In the genomic region with DNA sequence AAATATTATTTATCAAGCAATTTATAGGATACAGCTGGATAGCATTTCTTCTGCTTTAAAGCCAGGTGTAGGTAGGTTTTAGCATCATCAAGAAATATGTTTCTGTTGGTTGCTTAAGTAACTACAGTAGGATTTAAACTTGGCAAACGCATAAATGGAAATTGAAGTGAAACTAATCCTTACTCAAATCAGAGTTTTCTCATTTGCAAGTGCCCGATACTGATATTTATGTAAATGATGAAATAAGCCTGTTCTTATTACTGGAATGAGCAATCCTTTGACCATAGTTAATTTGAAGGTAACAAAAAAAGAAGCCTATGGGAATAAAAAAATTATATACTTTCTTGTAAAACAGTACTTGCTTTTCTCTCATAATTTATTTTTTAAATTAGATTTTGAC, we compare ENCODE assay signal across 20 cellular contexts. TPM values are rescaled to one million over a fixed set of nuclear protein-coding genes. Genes with fewer than 3 reads are reported as not detected.
"Had no signal": no experiment of that assay in that cellular context is flagged by ENCODE, and none has a peak within 500 bp of the region (broad histone marks: within the 10 kb centered on the region; RNA-seq: fewer than 3 reads in every experiment).

No MANE protein-coding gene starts in this region.

- H3K36me3 ChIP-seq: pancreas had no signal

- H3K4me3 ChIP-seq: dorsolateral prefrontal cortex, heart left ventricle, pancreas had no signal

- DNase-seq: dorsolateral prefrontal cortex; effector CD8-positive, alpha-beta T cell; foreskin melanocyte; heart left ventricle; hippocampal formation; mesendoderm; naive B cell; occipital lobe; pancreas; right cardiac atrium; small intestine; stimulated activated CD4-positive, alpha-beta T cell treated with anti-CD3 and anti-CD28 coated beads, Interleukin-12 subunit alpha, Interleukin-12 subunit beta, amount 100 ng/mL, for 4 hours; stimulated activated naive CD4-positive, alpha-beta T cell; trophoblast cell had no signal

- H3K9me3 ChIP-seq: pancreas had no signal

- H3K4me1 ChIP-seq: pancreas had no signal

- H3K27ac ChIP-seq: dorsolateral prefrontal cortex, heart left ventricle, pancreas had no signal

- FAIRE-seq: pancreas, small intestine had no signal

- ATAC-seq: heart left ventricle, pancreas, right cardiac atrium had no signal

RNA-seq across cellular contexts. Expression of a gene that starts 25.7 kb away (rescaled TPM):
- total RNA-seq: kidney epithelial cell, occipital lobe had no signal

RNA-seq across cellular contexts. Expression of a gene that starts 43.1 kb away (rescaled TPM):
- total RNA-seq: glomerular endothelial cell, kidney epithelial cell, liver, lung microvascular endothelial cell, occipital lobe, progenitor cell of endocrine pancreas had no signal
- polyA plus RNA-seq: esophagus, pancreas had no signal
